Comparison of ENCODE assay signal across 22 cellular contexts in genomic region chr15:34324933-34325332, GRCh38. TPM values are rescaled to one million over a fixed set of nuclear protein-coding genes. Genes with fewer than 3 reads are reported as not detected.
A peak's percentile ranks its signal among the peaks of the same experiment; 100 is the strongest.
DNase-seq lines count a peak whose midpoint lies in the region; ATAC-seq and TF ChIP-seq lines count a peak whose summit lies in the region.
"Had no signal": no experiment of that assay in that cellular context is flagged by ENCODE, and none has a peak within 500 bp of the region (broad histone marks: within the 10 kb centered on the region; RNA-seq: fewer than 3 reads in every experiment).

No MANE protein-coding gene starts in this region.

- TF ChIP-seq CTCF in OCI-LY7 (conservative IDR thresholded peaks at IDR 0.05; ENCODE audit: low read length): no peak

- H4K20me1 ChIP-seq in OCI-LY7 (ENCODE audit: insufficient read depth, low read length): no peaks in the 10 kb centered on the region
- H4K20me1 ChIP-seq: BLaER1 had no signal

- no peak overlapping the region for H3K4me2 ChIP-seq in OCI-LY7 (ENCODE audit: low read length)
- H3K4me2 ChIP-seq: A549, BLaER1 had no signal

- POLR2A ChIA-PET in T-cell (lab: Charles Lee) (interaction anchor here in 1 of 2 donors (0.6 kb wide), 1 partner anchor 287 kb away, joined by 3 read pairs; no protein-coding TSS in a partner anchor), OCI-LY7 (lab: Charles Lee) (interaction anchor here (1.0 to 1.5 kb wide), 2 partner anchors 9 to 18 kb away, joined by 3 to 4 read pairs; partner anchors contain the start of genes NOP10 and NUTM1)

- no TSS peak for BruUV-seq in OCI-LY7 (replicated peaks; lab: Mats Ljungman, UMichigan)

- H3K9me3 ChIP-seq in OCI-LY7 (ENCODE audit: low read length): no peaks in the 10 kb centered on the region
- H3K9me3 ChIP-seq: A549, MG63 had no signal

- no peaks in the 10 kb centered on the region for H3K9me2 ChIP-seq in OCI-LY7 (ENCODE audit: insufficient read depth, low read length)

- no peaks in the 10 kb centered on the region for H3K79me2 ChIP-seq in OCI-LY7 (ENCODE audit: insufficient read depth, low read depth, low read length)

- peaks cover 0 to 2% of the 10 kb centered on the region in 2 donors for H3K36me3 Mint-ChIP-seq in activated T-cell treated with anti-CD3 and anti-CD28 coated beads, Interleukin-2, amount 50 U/mL, for 72 hours (ENCODE audit: insufficient read depth in 2 of 2)
- H3K36me3 Mint-ChIP-seq in T-cell: peaks cover 4% of the 10 kb centered on the region
- peaks cover 9% of the 10 kb centered on the region for H3K36me3 Mint-ChIP-seq in memory B cell
- H3K36me3 Mint-ChIP-seq in stimulated activated naive CD8-positive, alpha-beta T cell treated with anti-CD3 and anti-CD28 coated beads, Interleukin-15, Interleukin-2, amounts not matched to agents 100 ng/mL and 50 ng/mL, for 24 hours (ENCODE audit: low read depth): no peaks in the 10 kb centered on the region

- peaks cover 67% of the 10 kb centered on the region for H3K4me1 Mint-ChIP-seq in activated T-cell treated with anti-CD3 and anti-CD28 coated beads, Interleukin-2, amount 50 U/mL, for 72 hours (ENCODE audit: low read depth)
- peaks cover 49 to 70% (median 63%) of the 10 kb centered on the region in 3 donors for H3K4me1 Mint-ChIP-seq in T-cell
- H3K4me1 Mint-ChIP-seq in memory B cell: peaks cover 36% of the 10 kb centered on the region
- H3K4me1 Mint-ChIP-seq in stimulated activated naive CD8-positive, alpha-beta T cell treated with anti-CD3 and anti-CD28 coated beads, Interleukin-15, Interleukin-2, amounts not matched to agents 100 ng/mL and 50 ng/mL, for 24 hours (ENCODE audit: low read depth): peaks cover 72% of the 10 kb centered on the region

- ATAC-seq in activated T-cell treated with anti-CD3 and anti-CD28 coated beads, Interleukin-2, amount 50 U/mL, for 72 hours (replicated peaks in 1 of 2): no peak
- ATAC-seq in T-cell (replicated peaks in 1 of 4) (no peak), memory B cell (ENCODE audit: low read depth) (no peak), HG02840 (IDR thresholded peaks at IDR 0.05; ENCODE audit: low FRiP score, unreplicated experiment) (no peak)
- ATAC-seq: A549 had no signal

- H3K4me3 Mint-ChIP-seq in activated T-cell treated with anti-CD3 and anti-CD28 coated beads, Interleukin-2, amount 50 U/mL, for 72 hours: peak overlapping the region in 1 of 2 donors; percentile 40
- no peak overlapping the region for H3K4me3 Mint-ChIP-seq in T-cell
- H3K4me3 Mint-ChIP-seq in memory B cell: no peak overlapping the region
- no peak overlapping the region for H3K4me3 Mint-ChIP-seq in stimulated activated naive CD8-positive, alpha-beta T cell treated with anti-CD3 and anti-CD28 coated beads, Interleukin-15, Interleukin-2, amounts not matched to agents 100 ng/mL and 50 ng/mL, for 24 hours
- H3K4me3 Mint-ChIP-seq: CD8-positive, alpha-beta memory T cell; HFFc6 had no signal

- CTCF ChIA-PET in T-cell (lab: Charles Lee) (interaction anchor here (0.7 to 1.1 kb wide), 4 partner anchors 18 to 83 kb away, joined by 3 to 4 read pairs (median 4); partner anchors contain the start of genes LPCAT4 (in 1 of the 2), NOP10 (in 1 of the 2) and NUTM1 (in 1 of the 2)), OCI-LY7 (lab: Charles Lee; ENCODE audit: unreplicated experiment) (no interaction called here)

- H3K27ac ChIP-seq in OCI-LY7 (ENCODE audit: low read depth, low read length, poor library complexity, severe bottlenecking): no peak overlapping the region
- H3K27ac ChIP-seq: A549, BLaER1 had no signal

- intact Hi-C loops in OCI-LY7 (cut with micrococcal nuclease; ENCODE audit: unreplicated experiment): no loop called here

- DNase-seq in activated T-cell treated with anti-CD3 and anti-CD28 coated beads, Interleukin-2, amount 50 U/mL, for 72 hours: no peak
- no peak for DNase-seq in activated T-cell treated with anti-CD3 and anti-CD28 coated beads, Interleukin-2, amount 50 U/mL, for 1 hour
- DNase-seq in T-cell: no peak
- DNase-seq in memory B cell (ENCODE audit: low spot score in 2 of 2): no peak
- no peak for DNase-seq in OCI-LY7 (ENCODE audit: low spot score)
- no peak for DNase-seq in SKM-1 treated with dmso at 0.1 percent for 144 hours (lab: John Stamatoyannopoulos, UW; ENCODE audit: unreplicated experiment)
- DNase-seq: CD8-positive, alpha-beta memory T cell; DMS53; EL; H7; HFFc6; Karpas-422; MG63; NCI-H1048; NCI-H1436 treated with DMSO at 0.1 percent for 48 hours; NCI-H2029; NCI-H526 had no signal

- H3K4me3 ChIP-seq in OCI-LY7 (ENCODE audit: low read depth, low read length, poor library complexity, severe bottlenecking): no peak overlapping the region
- H3K4me3 ChIP-seq: A549, BLaER1, MG63 had no signal

- no peaks in the 10 kb centered on the region for H3K27me3 Mint-ChIP-seq in activated T-cell treated with anti-CD3 and anti-CD28 coated beads, Interleukin-2, amount 50 U/mL, for 72 hours (ENCODE audit: low read depth)
- H3K27me3 Mint-ChIP-seq in T-cell (no peaks in the 10 kb centered on the region), memory B cell (no peaks in the 10 kb centered on the region)
- no peaks in the 10 kb centered on the region for H3K27me3 Mint-ChIP-seq in stimulated activated naive CD8-positive, alpha-beta T cell treated with anti-CD3 and anti-CD28 coated beads, Interleukin-15, Interleukin-2, amounts not matched to agents 100 ng/mL and 50 ng/mL, for 24 hours
- H3K27me3 Mint-ChIP-seq: CD8-positive, alpha-beta memory T cell; IgD-negative memory B cell had no signal

- H3K27ac Mint-ChIP-seq in activated T-cell treated with anti-CD3 and anti-CD28 coated beads, Interleukin-2, amount 50 U/mL, for 72 hours: peak overlapping the region; percentile 72
- H3K27ac Mint-ChIP-seq in T-cell (peak overlapping the region; percentile 52 to 76), memory B cell (peak overlapping the region; percentile 38)
- H3K27ac Mint-ChIP-seq in stimulated activated naive CD8-positive, alpha-beta T cell treated with anti-CD3 and anti-CD28 coated beads, Interleukin-15, Interleukin-2, amounts not matched to agents 100 ng/mL and 50 ng/mL, for 24 hours: peak overlapping the region; percentile 67
- H3K27ac Mint-ChIP-seq: HFFc6 had no signal

- H3K4me1 ChIP-seq in OCI-LY7 (ENCODE audit: insufficient read depth, low read length, poor library complexity, severe bottlenecking): peaks cover 6% of the 10 kb centered on the region
- H3K4me1 ChIP-seq: A549 had no signal

- no peaks in the 10 kb centered on the region for H3K9me3 Mint-ChIP-seq in activated T-cell treated with anti-CD3 and anti-CD28 coated beads, Interleukin-2, amount 50 U/mL, for 72 hours
- H3K9me3 Mint-ChIP-seq in T-cell (no peaks in the 10 kb centered on the region), memory B cell (peaks cover 2% of the 10 kb centered on the region)
- H3K9me3 Mint-ChIP-seq in stimulated activated naive CD8-positive, alpha-beta T cell treated with anti-CD3 and anti-CD28 coated beads, Interleukin-15, Interleukin-2, amounts not matched to agents 100 ng/mL and 50 ng/mL, for 24 hours: no peaks in the 10 kb centered on the region
- H3K9me3 Mint-ChIP-seq: CD8-positive, alpha-beta memory T cell; HFFc6; IgD-negative memory B cell had no signal

- no peaks in the 10 kb centered on the region for H3K36me3 ChIP-seq in OCI-LY7 (ENCODE audit: insufficient read depth, low read length)
- H3K36me3 ChIP-seq: BLaER1, MG63 had no signal

- no peak overlapping the region for H2AFZ ChIP-seq in OCI-LY7 (ENCODE audit: low read length)

RNA-seq across cellular contexts. Expression of gene SLC12A6, which starts 12.6 kb away (rescaled TPM):
- 10 to 100 TPM; 25.0 to 31.3 TPM for total RNA-seq in activated T-cell treated with anti-CD3 and anti-CD28 coated beads, Interleukin-2, amount 50 U/mL, for 72 hours
- total RNA-seq in T-cell: 100 to 1,000 TPM in 1 of 5 donors, 10 to 100 TPM in 4; 71.2 to 103 (median 77.8) TPM
- total RNA-seq in OCI-LY7 (2014; rRNA removed; shearing (Covaris generic)): 8.9 and 11.5 TPM in 2 replicates
- 14.9 and 16.1 TPM in 2 replicates for total RNA-seq in OCI-LY7 (2022)

RNA-seq across cellular contexts. Expression of gene NOP10, which starts 18.0 kb away (rescaled TPM):
- total RNA-seq in activated T-cell treated with anti-CD3 and anti-CD28 coated beads, Interleukin-2, amount 50 U/mL, for 72 hours: 100 to 1,000 TPM; 126 to 158 TPM
- 10 to 100 TPM; 38.2 to 88.9 (median 68.8) TPM for total RNA-seq in T-cell
- 115 and 191 TPM in 2 replicates for total RNA-seq in OCI-LY7 (2014; rRNA removed; shearing (Covaris generic))
- 125 and 130 TPM in 2 replicates for total RNA-seq in OCI-LY7 (2022)

RNA-seq across cellular contexts. Expression of gene NUTM1, which starts 18.2 kb away (rescaled TPM):
- not detected for total RNA-seq in activated T-cell treated with anti-CD3 and anti-CD28 coated beads, Interleukin-2, amount 50 U/mL, for 72 hours
- total RNA-seq in T-cell (not detected), OCI-LY7 (2022) (not detected in 2 replicates)
- not detected in 2 replicates for total RNA-seq in OCI-LY7 (2014; rRNA removed; shearing (Covaris generic))
- total RNA-seq: CD8-positive, alpha-beta memory T cell; HFFc6 had no signal

RNA-seq across cellular contexts. Expression of gene LPCAT4, which starts 42.1 kb away (rescaled TPM):
- 10 to 100 TPM; 33.8 to 38.3 TPM for total RNA-seq in activated T-cell treated with anti-CD3 and anti-CD28 coated beads, Interleukin-2, amount 50 U/mL, for 72 hours
- total RNA-seq in T-cell (100 to 1,000 TPM in 1 of 5 donors, 10 to 100 TPM in 4; 60.8 to 115 (median 91.1) TPM), OCI-LY7 (2022) (74.5 and 84.4 TPM in 2 replicates)
- total RNA-seq in OCI-LY7 (2014; rRNA removed; shearing (Covaris generic)): 27.8 and 44.3 TPM in 2 replicates
